Comparison of ENCODE assay signal across 10 cellular contexts in the genomic region with DNA sequence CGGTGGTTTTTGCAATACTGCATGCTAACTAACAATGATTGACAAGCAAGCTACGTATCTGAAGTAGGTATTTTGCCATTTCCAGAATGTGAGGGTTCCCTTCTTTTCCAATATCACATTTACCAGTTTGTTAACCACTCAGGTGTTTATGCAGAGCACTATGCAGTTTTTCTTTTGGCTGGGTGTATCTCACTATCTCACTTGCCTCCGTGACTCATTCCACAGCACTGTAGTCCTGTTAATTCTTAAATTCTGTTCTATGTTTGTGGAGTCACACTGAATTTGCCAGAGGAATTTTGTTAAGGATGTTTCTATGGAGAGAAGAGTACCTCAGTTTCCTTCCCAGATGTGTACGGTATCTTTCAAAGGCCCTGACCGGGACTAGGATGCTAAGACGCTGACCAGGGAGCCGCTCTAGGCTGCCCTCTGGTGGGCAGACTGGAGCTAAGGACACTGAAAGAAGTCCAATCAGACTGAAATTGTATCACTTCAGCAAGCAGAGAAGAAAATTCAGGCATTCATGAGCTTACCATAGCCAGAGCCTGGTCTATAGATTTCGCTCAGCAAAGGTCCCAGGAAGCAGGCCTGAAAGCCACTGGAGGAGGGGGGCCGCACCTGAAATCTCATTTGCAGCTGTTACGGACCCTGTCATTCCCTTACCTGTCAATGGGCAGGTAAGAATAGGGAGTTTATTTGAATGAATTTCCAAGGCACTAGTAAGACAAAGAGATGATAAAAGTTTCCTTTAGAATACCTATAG.
DNase-seq lines count a peak whose midpoint lies in the region; TF ChIP-seq lines count a peak whose summit lies in the region.
"Had no signal": no experiment of that assay in that cellular context is flagged by ENCODE, and none has a peak within 500 bp of the region (broad histone marks: within the 10 kb centered on the region; RNA-seq: fewer than 3 reads in every experiment).

No MANE protein-coding gene starts in this region.

- H2BK5ac ChIP-seq in neuronal stem cell (ENCODE audit: low read length) = no peak overlapping the region

- H2BK120ac ChIP-seq in neuronal stem cell (ENCODE audit: low read depth, low read length) = no peak overlapping the region

- no peak overlapping the region for H2AK5ac ChIP-seq in neuronal stem cell (ENCODE audit: low read depth, low read length)

- H3K79me2 ChIP-seq in Karpas-422 (ENCODE audit: low read length) = no peaks in the 10 kb centered on the region

- no peak overlapping the region for H4K91ac ChIP-seq in neuronal stem cell (ENCODE audit: low read depth, low read length, poor library complexity)

- H3K14ac ChIP-seq in neuronal stem cell (ENCODE audit: low read length) = no peak overlapping the region

- H3K18ac ChIP-seq in neuronal stem cell (ENCODE audit: low read length) = no peak overlapping the region

- no peak overlapping the region for H3K23ac ChIP-seq in neuronal stem cell (ENCODE audit: low read depth, low read length, poor library complexity)

- H4K20me1 ChIP-seq in Karpas-422 (ENCODE audit: insufficient read depth, low read depth, low read length) = no peaks in the 10 kb centered on the region

- H3K4me2 ChIP-seq in Karpas-422 (ENCODE audit: low read depth, low read length, poor library complexity, severe bottlenecking) (no peak overlapping the region), neuronal stem cell (ENCODE audit: insufficient read depth, low read length, poor library complexity, severe bottlenecking) (no peak overlapping the region)

- H3K4me1 ChIP-seq in Karpas-422 (ENCODE audit: low read length) (no peaks in the 10 kb centered on the region), neuronal stem cell (ENCODE audit: control insufficient read depth in 2 of 2, insufficient read depth in 1 of 2, low read depth in 1 of 2, low read length in 2 of 2) (no peaks in the 10 kb centered on the region)

- DNase-seq in AG08395 (ENCODE audit: low spot score) = peak; percentile 8
- peak; percentile 7 for DNase-seq in GM12864 (ENCODE audit: low read depth)
- DNase-seq in HCEC 1CT = peak; percentile 37
- DNase-seq in Karpas-422 = peak; percentile 63
- DNase-seq in fibroblast of pulmonary artery (ENCODE audit: low read depth) = peak; percentile 73
- peak; percentile 47 for DNase-seq in neuronal stem cell (ENCODE audit: low spot score)
- DNase-seq in stimulated activated naive CD4-positive, alpha-beta T cell (lab: John Stamatoyannopoulos, UW) = no peak

- H3K9ac ChIP-seq in Karpas-422 (ENCODE audit: low read length) = no peak overlapping the region
- H3K9ac ChIP-seq in neuronal stem cell (ENCODE audit: low read depth, low read length, poor library complexity) = no peak overlapping the region

- no peak overlapping the region for H2AFZ ChIP-seq in Karpas-422 (ENCODE audit: low read length)
- no peak overlapping the region for H2AFZ ChIP-seq in neuronal stem cell (ENCODE audit: low read length)

- H2BK12ac ChIP-seq in neuronal stem cell (ENCODE audit: low read length) = no peak overlapping the region

- TF ChIP-seq CTCF in GM12864 (IDR thresholded peaks at IDR 0.05; ENCODE audit: low read depth, low read length, missing control alignments) = peak; percentile 85
- TF ChIP-seq CTCF in WI38 (IDR thresholded peaks at IDR 0.05; ENCODE audit: low read depth, low read length) = peak; percentile 42
- TF ChIP-seq CTCF in fibroblast of pulmonary artery (IDR thresholded peaks at IDR 0.05; ENCODE audit: low read length, missing control alignments) = peak; percentile 98

- no peaks in the 10 kb centered on the region for H3K36me3 ChIP-seq in Karpas-422 (ENCODE audit: insufficient read depth, low read length)
- no peaks in the 10 kb centered on the region for H3K36me3 ChIP-seq in neuronal stem cell (replicated peaks in 1 of 2; ENCODE audit: control insufficient read depth in 2 of 2, insufficient read depth in 2 of 2, low read length in 2 of 2)

- H3K27ac ChIP-seq in Karpas-422 (ENCODE audit: low read length) = no peak overlapping the region
- H3K27ac ChIP-seq in neuronal stem cell (replicated peaks; ENCODE audit: low read length) = no peak overlapping the region
- H3K27ac ChIP-seq: SK-N-MC, skin epidermis had no signal

- H3K4me3 ChIP-seq in GM12864 (ENCODE audit: low read depth, low read length) (no peak overlapping the region), Karpas-422 (ENCODE audit: low read length) (no peak overlapping the region), WI38 (ENCODE audit: low read depth, low read length) (no peak overlapping the region), fibroblast of pulmonary artery (replicated peaks; ENCODE audit: low read depth, low read length) (no peak overlapping the region), neuronal stem cell (ENCODE audit: low read length in 2 of 2) (no peak overlapping the region)
- H3K4me3 ChIP-seq: SK-N-MC, skin epidermis had no signal

- no peaks in the 10 kb centered on the region for H3K79me1 ChIP-seq in neuronal stem cell (ENCODE audit: low read depth, low read length)

- H3K27me3 ChIP-seq in Karpas-422 (ENCODE audit: low read length) (no peaks in the 10 kb centered on the region), neuronal stem cell (ENCODE audit: control insufficient read depth in 3 of 3, insufficient read depth in 3 of 3, low read depth in 1 of 3, low read length in 3 of 3) (no peaks in the 10 kb centered on the region)

- H3K9me3 ChIP-seq in Karpas-422 (ENCODE audit: low read length) (no peaks in the 10 kb centered on the region), neuronal stem cell (replicated peaks in 1 of 2; ENCODE audit: control insufficient read depth in 2 of 2, insufficient read depth in 1 of 2, low read depth in 1 of 2, low read length in 2 of 2) (no peaks in the 10 kb centered on the region)

- H3K4ac ChIP-seq in neuronal stem cell (ENCODE audit: low read length) = no peak overlapping the region

- no CpG with 5 or more reads among the region's 10 CpGs for WGBS in neuronal stem cell (ENCODE audit: extremely low coverage in 2 of 2, insufficient read length in 2 of 2, insufficient replicate concordance in 1 of 2), 2 donors

- no peak overlapping the region for H4K8ac ChIP-seq in neuronal stem cell (ENCODE audit: low read depth, low read length)

- H2BK15ac ChIP-seq in neuronal stem cell (ENCODE audit: low read length) = no peak overlapping the region

- no peaks in the 10 kb centered on the region for H3K9me2 ChIP-seq in Karpas-422 (replicated peaks; ENCODE audit: insufficient read depth, low read length)

Comparison
In these comparisons a context has a peak if more than half of its experiments do, and no peak if none do; other contexts are left out.
1. DNase-seq: peak in AG08395 (single experiment), GM12864 (single experiment), HCEC 1CT (single experiment), Karpas-422 (single experiment), fibroblast of pulmonary artery (single experiment) and neuronal stem cell (single experiment); none in stimulated activated naive CD4-positive, alpha-beta T cell (0 of 6).
2. CTCF ChIP-seq: peak in every context shown above with its lines; median percentile 98 in fibroblast of pulmonary artery; 85 in GM12864; 42 in WI38.